Comparison of ENCODE assay signal across 8 cellular contexts in the genomic region with DNA sequence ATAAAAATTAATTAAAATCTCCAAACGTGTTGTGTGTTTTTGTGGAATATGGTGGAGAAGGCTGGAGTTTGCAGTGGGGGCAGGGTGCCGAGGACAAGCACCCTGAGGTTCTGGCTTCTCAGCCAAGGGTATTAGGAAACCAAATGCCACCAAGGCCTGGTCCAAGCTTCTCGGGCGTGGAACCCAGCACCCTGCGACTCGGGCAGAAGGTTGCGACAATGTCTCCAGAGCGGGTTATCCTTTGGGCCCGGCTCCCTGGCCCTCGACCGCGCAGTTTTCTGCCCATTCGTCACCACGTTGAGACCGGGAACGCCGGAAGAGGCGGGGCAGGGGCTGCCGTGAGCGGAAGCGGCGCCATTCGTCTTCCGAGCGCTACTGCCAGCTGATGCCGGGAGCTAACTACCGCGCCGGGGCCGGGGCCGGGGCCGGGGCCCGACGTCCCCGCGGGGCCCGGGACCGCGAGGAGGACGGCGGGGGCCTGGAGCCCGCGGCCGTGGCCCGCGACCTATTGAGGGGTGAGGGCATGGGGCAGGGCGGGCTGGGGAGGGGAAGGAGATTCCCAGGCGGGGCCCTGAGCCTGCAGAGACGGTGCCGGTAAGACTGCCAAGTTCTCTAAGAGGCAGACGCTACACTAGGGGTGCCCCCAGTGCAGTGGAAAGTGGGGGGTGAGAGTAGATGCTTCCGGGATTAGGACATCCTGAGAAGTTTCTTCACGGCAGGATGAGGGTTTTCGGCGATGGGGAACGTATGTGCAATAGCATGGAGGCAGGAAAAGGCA. TPM values are rescaled to one million over a fixed set of nuclear protein-coding genes. Genes with fewer than 3 reads are reported as not detected.
A peak's percentile ranks its signal among the peaks of the same experiment; 100 is the strongest.
DNase-seq lines count a peak whose midpoint lies in the region; TF ChIP-seq lines count a peak whose summit lies in the region.

A gene with protein sequence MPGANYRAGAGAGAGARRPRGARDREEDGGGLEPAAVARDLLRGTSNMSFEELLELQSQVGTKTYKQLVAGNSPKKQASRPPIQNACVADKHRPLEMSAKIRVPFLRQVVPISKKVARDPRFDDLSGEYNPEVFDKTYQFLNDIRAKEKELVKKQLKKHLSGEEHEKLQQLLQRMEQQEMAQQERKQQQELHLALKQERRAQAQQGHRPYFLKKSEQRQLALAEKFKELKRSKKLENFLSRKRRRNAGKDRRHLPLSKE (plus strand): TSS at position 354 of the 778 bp plus-strand sequence. CDS start 32 bp downstream, at position 386.

- peak within 1 kb of the TSS; percentile 63 for H3K27ac ChIP-seq in angular gyrus (ENCODE audit: low read depth, low read length)
- peak within 1 kb of the TSS; percentile 78 to 93 for H3K27ac ChIP-seq in right atrium auricular region
- peak within 1 kb of the TSS; percentile 88 for H3K27ac ChIP-seq in urinary bladder (ENCODE audit: low read depth)

- H3K36me3 ChIP-seq in HAP-1 (replicated peaks) (peaks cover 46% of the 10 kb centered on the region), right atrium auricular region (peaks cover 55% of the 10 kb centered on the region), urinary bladder (ENCODE audit: insufficient read depth) (no peaks in the 10 kb centered on the region)

- H3K4me1 ChIP-seq in HAP-1 = peaks cover 9% of the 10 kb centered on the region; the same call in 1 of the 2 replicates
- peaks cover 0 to 52% of the 10 kb centered on the region in 2 donors for H3K4me1 ChIP-seq in right atrium auricular region
- H3K4me1 ChIP-seq in urinary bladder (ENCODE audit: insufficient read depth) = no peaks in the 10 kb centered on the region

- H3K4me3 ChIP-seq in HAP-1 (peak within 1 kb of the TSS; percentile 88), right atrium auricular region (peak within 1 kb of the TSS; percentile 81 to 84), urinary bladder (ENCODE audit: low read depth, low read length) (peak within 1 kb of the TSS; percentile 97)

- H3K27me3 ChIP-seq in HAP-1 (ENCODE audit: low read depth) = no peaks in the 10 kb centered on the region
- no peaks in the 10 kb centered on the region for H3K27me3 ChIP-seq in right atrium auricular region

- no peak for TF ChIP-seq CTCF in right atrium auricular region (IDR thresholded peaks at IDR 0.05)

- WGBS in urinary bladder = under 1% methylated on average over 56 of the region's 56 CpGs

- H3K9me3 ChIP-seq in HAP-1 = no peaks in the 10 kb centered on the region
- H3K9me3 ChIP-seq in right atrium auricular region = no peaks in the 10 kb centered on the region

- in situ Hi-C loops in HAP-1 (cut with MboI; ENCODE audit: low sequenced_read_pairs) = no loop called here

- DNase-seq in Daoy (ENCODE audit: low read depth) = peak; percentile 90
- DNase-seq in HAP-1 (ENCODE audit: low spot score in 2 of 2) = peak; percentile 39 to 87
- DNase-seq in NCI-H1092 (lab: John Stamatoyannopoulos, UW) = peak; percentile 51
- DNase-seq in T-helper 2 cell = peak; percentile 25 to 68 (median 50)
- peak; percentile 83 for DNase-seq in right atrium auricular region (ENCODE audit: low spot score)
- DNase-seq in pulmonary artery endothelial cell (ENCODE audit: low read depth, low spot score) = no peak

RNA-seq across cellular contexts. Expression of the gene that starts here (rescaled TPM):
- total RNA-seq in Daoy (2014; rRNA removed; shearing (Covaris generic)) = 188 and 208 TPM in 2 replicates
- 10 to 100 TPM; 29.0 to 40.6 TPM for total RNA-seq in right atrium auricular region
- 112 and 137 TPM in 2 replicates for total RNA-seq in pulmonary artery endothelial cell
- total RNA-seq in urinary bladder = 37.1 TPM
- 38.1 TPM for polyA plus RNA-seq in urinary bladder
